Comparison of ENCODE assay signal across 8 cellular contexts in genomic region chr10:38094923-38095574, GRCh38. TPM values are rescaled to one million over a fixed set of nuclear protein-coding genes. Genes with fewer than 3 reads are reported as not detected.
A peak's percentile ranks its signal among the peaks of the same experiment; 100 is the strongest.
DNase-seq lines count a peak whose midpoint lies in the region; ATAC-seq lines count a peak whose summit lies in the region.

No MANE protein-coding gene starts in this region.

- H3K9me3 Mint-ChIP-seq in activated T-cell treated with anti-CD3 and anti-CD28 coated beads, Interleukin-2, amount 50 U/mL, for 72 hours = peaks cover 8 to 11% of the 10 kb centered on the region in 2 donors
- peaks cover 19 to 24% of the 10 kb centered on the region in 2 donors for H3K9me3 Mint-ChIP-seq in stimulated activated naive CD8-positive, alpha-beta T cell treated with anti-CD3 and anti-CD28 coated beads, Interleukin-15, amount 100 ng/mL, for 72 hours

- H3K4me1 ChIP-seq in iPS-15b (ENCODE audit: control insufficient read depth, insufficient read depth, low read length) = no peaks in the 10 kb centered on the region

- H3K4me3 Mint-ChIP-seq in activated T-cell treated with anti-CD3 and anti-CD28 coated beads, Interleukin-2, amount 50 U/mL, for 72 hours = peak overlapping the region; percentile 89 to 97
- peak overlapping the region; percentile 83 to 92 for H3K4me3 Mint-ChIP-seq in stimulated activated naive CD8-positive, alpha-beta T cell treated with anti-CD3 and anti-CD28 coated beads, Interleukin-15, amount 100 ng/mL, for 72 hours

- no peaks in the 10 kb centered on the region for H3K27me3 Mint-ChIP-seq in activated T-cell treated with anti-CD3 and anti-CD28 coated beads, Interleukin-2, amount 50 U/mL, for 72 hours (ENCODE audit: low read depth)
- H3K27me3 Mint-ChIP-seq in stimulated activated naive CD8-positive, alpha-beta T cell treated with anti-CD3 and anti-CD28 coated beads, Interleukin-15, amount 100 ng/mL, for 72 hours = no peaks in the 10 kb centered on the region

- H3K36me3 Mint-ChIP-seq in activated T-cell treated with anti-CD3 and anti-CD28 coated beads, Interleukin-2, amount 50 U/mL, for 72 hours (ENCODE audit: insufficient read depth in 2 of 2) = peaks cover 32 to 44% of the 10 kb centered on the region in 2 donors

- no peaks in the 10 kb centered on the region for H3K27me3 ChIP-seq in iPS-15b (ENCODE audit: control insufficient read depth, insufficient read depth, low read length)

- ATAC-seq in activated T-cell treated with anti-CD3 and anti-CD28 coated beads, Interleukin-2, amount 50 U/mL, for 72 hours (replicated peaks in 1 of 2) = no peak
- ATAC-seq in stimulated activated naive CD8-positive, alpha-beta T cell treated with anti-CD3 and anti-CD28 coated beads, Interleukin-15, amount 100 ng/mL, for 72 hours = no peak
- ATAC-seq in GM19467 (IDR thresholded peaks at IDR 0.05; ENCODE audit: unreplicated experiment) (no peak), GM19328 (IDR thresholded peaks at IDR 0.05; ENCODE audit: unreplicated experiment) (no peak)

- peak overlapping the region; percentile 70 for H3K27ac Mint-ChIP-seq in activated T-cell treated with anti-CD3 and anti-CD28 coated beads, Interleukin-2, amount 50 U/mL, for 72 hours
- peak overlapping the region; percentile 98 to 99 for H3K27ac Mint-ChIP-seq in stimulated activated naive CD8-positive, alpha-beta T cell treated with anti-CD3 and anti-CD28 coated beads, Interleukin-15, amount 100 ng/mL, for 72 hours

- peak; percentile 14 for DNase-seq in DMS 273 (lab: John Stamatoyannopoulos, UW; ENCODE audit: unreplicated experiment)
- DNase-seq in DMS 273 treated with DMSO at 0.1 percent for 48 hours (lab: John Stamatoyannopoulos, UW) = no peak
- no peak for DNase-seq in activated T-cell treated with anti-CD3 and anti-CD28 coated beads, Interleukin-2, amount 50 U/mL, for 72 hours
- DNase-seq in stimulated activated naive CD8-positive, alpha-beta T cell treated with anti-CD3 and anti-CD28 coated beads, Interleukin-15, amount 100 ng/mL, for 72 hours = no peak
- DNase-seq in posterior vena cava (ENCODE audit: low spot score) = no peak

- peaks cover 6% of the 10 kb centered on the region for H3K9me3 ChIP-seq in iPS-15b (ENCODE audit: control insufficient read depth, insufficient read depth, low read length)

- H3K9ac ChIP-seq in iPS-15b (ENCODE audit: low read depth, low read length) = no peak overlapping the region

- H3K36me3 ChIP-seq in iPS-15b (ENCODE audit: control insufficient read depth, insufficient read depth, low read length) = peaks cover 2% of the 10 kb centered on the region

- H3K4me3 ChIP-seq in iPS-15b (ENCODE audit: low read depth, low read length) = peak overlapping the region; percentile 58

- H3K4me1 Mint-ChIP-seq in activated T-cell treated with anti-CD3 and anti-CD28 coated beads, Interleukin-2, amount 50 U/mL, for 72 hours (ENCODE audit: low read depth) = peaks cover 35% of the 10 kb centered on the region
- H3K4me1 Mint-ChIP-seq in stimulated activated naive CD8-positive, alpha-beta T cell treated with anti-CD3 and anti-CD28 coated beads, Interleukin-15, amount 100 ng/mL, for 72 hours = peaks cover 25% of the 10 kb centered on the region

- intact Hi-C loops in posterior vena cava (cut with DNase I) = no loop called here

RNA-seq across cellular contexts. Expression of gene ZNF37A, which starts 0.9 kb away (rescaled TPM):
- total RNA-seq in activated T-cell treated with anti-CD3 and anti-CD28 coated beads, Interleukin-2, amount 50 U/mL, for 72 hours = 10 to 100 TPM; 23.7 to 25.3 TPM
- total RNA-seq in posterior vena cava = 10 to 100 TPM; 15.9 to 19.5 TPM
